Comparison of ENCODE assay signal across 1 cellular context in genomic region chr2:219541611-219542180, GRCh38.
A peak's percentile ranks its signal among the peaks of the same experiment; 100 is the strongest.
TF ChIP-seq lines count a peak whose summit lies in the region.

No MANE protein-coding gene starts in this region.

TF ChIP-seq in HepG2, 621 proteins besides CTCF, POLR2A, EP300 and RAD21 (continued from another document and continues in another):
- TF ChIP-seq RERE (CRISPR knock-in tag; IDR thresholded peaks at IDR 0.05; ENCODE audit: low read depth): no peak; the same call in 1 of the 2 replicates
- no peak for TF ChIP-seq ZNF10 (CRISPR knock-in tag; IDR thresholded peaks at IDR 0.05; ENCODE audit: borderline replicate concordance, low read depth)
- TF ChIP-seq ZBTB3 (CRISPR knock-in tag; IDR thresholded peaks at IDR 0.05; ENCODE audit: borderline replicate concordance, low read depth): peak; percentile 71; the same call in 1 of the 2 replicates
- TF ChIP-seq ZNF34 (CRISPR knock-in tag; IDR thresholded peaks at IDR 0.05; ENCODE audit: borderline replicate concordance): peak; percentile 96; the same call in 1 of the 2 replicates
- no peak; the same call in 1 of the 2 replicates for TF ChIP-seq ETV6 (CRISPR knock-in tag; conservative IDR thresholded peaks at IDR 0.05)
- TF ChIP-seq ZFP36L2 (CRISPR knock-in tag; IDR thresholded peaks at IDR 0.05): no peak; the same call in 1 of the 2 replicates
- TF ChIP-seq MNT (IDR thresholded peaks at IDR 0.05): peak; percentile 53; the same call in 1 of the 2 replicates
- peak; percentile 75 for TF ChIP-seq ZC3H13 (CRISPR knock-in tag; IDR thresholded peaks at IDR 0.05)
- TF ChIP-seq ZNF256 (CRISPR knock-in tag; conservative IDR thresholded peaks at IDR 0.05): no peak
- TF ChIP-seq ZNF121 (CRISPR knock-in tag; IDR thresholded peaks at IDR 0.05): peak; percentile 60; the same call in 1 of the 2 replicates
- TF ChIP-seq SMYD3 (CRISPR knock-in tag; IDR thresholded peaks at IDR 0.05): no peak
- TF ChIP-seq REXO4 (CRISPR knock-in tag; IDR thresholded peaks at IDR 0.05; ENCODE audit: borderline replicate concordance): no peak
- TF ChIP-seq TARDBP (CRISPR knock-in tag; IDR thresholded peaks at IDR 0.05): peak; percentile 83
- no peak for TF ChIP-seq ZNF3 (CRISPR knock-in tag; IDR thresholded peaks at IDR 0.05)
- TF ChIP-seq ZNF883 (CRISPR knock-in tag; IDR thresholded peaks at IDR 0.05; ENCODE audit: not compliant biosample characterization): peak; percentile 84
- peak; percentile 76 for TF ChIP-seq THAP11 (CRISPR knock-in tag; IDR thresholded peaks at IDR 0.05)
- no peak for TF ChIP-seq LRRFIP1 (CRISPR knock-in tag; conservative IDR thresholded peaks at IDR 0.05)
- no peak for TF ChIP-seq ZBTB44 (CRISPR knock-in tag; IDR thresholded peaks at IDR 0.05)
- TF ChIP-seq PAF1 (CRISPR knock-in tag; IDR thresholded peaks at IDR 0.05): no peak
- no peak for TF ChIP-seq ZFP1 (CRISPR knock-in tag; IDR thresholded peaks at IDR 0.05)
- no peak for TF ChIP-seq GRHL1 (CRISPR knock-in tag; conservative IDR thresholded peaks at IDR 0.05)
- TF ChIP-seq HOXA3 (CRISPR knock-in tag; IDR thresholded peaks at IDR 0.05): peak; percentile 90
- peak; percentile 65; the same call in 1 of the 2 replicates for TF ChIP-seq PHF8 (CRISPR knock-in tag; IDR thresholded peaks at IDR 0.05)
- no peak for TF ChIP-seq FOXJ3 (CRISPR knock-in tag; IDR thresholded peaks at IDR 0.05; ENCODE audit: borderline replicate concordance)
- TF ChIP-seq GLI4 (CRISPR knock-in tag; IDR thresholded peaks at IDR 0.05; ENCODE audit: borderline replicate concordance): no peak
- no peak; the same call in 1 of the 2 replicates for TF ChIP-seq ZNF710 (CRISPR knock-in tag; IDR thresholded peaks at IDR 0.05; ENCODE audit: borderline replicate concordance)
- TF ChIP-seq TAF15 (IDR thresholded peaks at IDR 0.05; ENCODE audit: low read depth, low read length, poor library complexity, severe bottlenecking): peak; percentile 82
- TF ChIP-seq ZNF562 (CRISPR knock-in tag; IDR thresholded peaks at IDR 0.05; ENCODE audit: borderline replicate concordance): no peak
- TF ChIP-seq SP1 (IDR thresholded peaks at IDR 0.05): no peak
- peak; percentile 45 for TF ChIP-seq SP1 (CRISPR knock-in tag; IDR thresholded peaks at IDR 0.05)
- peak; percentile 76 for TF ChIP-seq PATZ1 (CRISPR knock-in tag; IDR thresholded peaks at IDR 0.05)
- no peak for TF ChIP-seq KLF11 (CRISPR knock-in tag; IDR thresholded peaks at IDR 0.05)
- no peak for TF ChIP-seq CBX2 (IDR thresholded peaks at IDR 0.05; ENCODE audit: low read depth, low read length)
- TF ChIP-seq CBX2 (CRISPR knock-in tag; IDR thresholded peaks at IDR 0.05; ENCODE audit: low read depth): 0 out of 2 replicates have a peak, but pooled peaks have one; percentile 4
- TF ChIP-seq ZBTB26 (CRISPR knock-in tag; IDR thresholded peaks at IDR 0.05; ENCODE audit: borderline replicate concordance): peak; percentile 72; the same call in 1 of the 2 replicates
- TF ChIP-seq CERS6 (CRISPR knock-in tag; IDR thresholded peaks at IDR 0.05): no peak
- peak; percentile 84 for TF ChIP-seq TFAP4 (IDR thresholded peaks at IDR 0.05; ENCODE audit: borderline replicate concordance, low read depth)
- peak; percentile 49; the same call in 1 of the 2 replicates for TF ChIP-seq MAZ (IDR thresholded peaks at IDR 0.05; ENCODE audit: borderline replicate concordance, low read depth, low read length)
- TF ChIP-seq MAZ (CRISPR knock-in tag; IDR thresholded peaks at IDR 0.05; ENCODE audit: low read depth): peak; percentile 97
- no peak for TF ChIP-seq ZNF878 (CRISPR knock-in tag; IDR thresholded peaks at IDR 0.05)
- peak; percentile 91 for TF ChIP-seq SAP130 (CRISPR knock-in tag; IDR thresholded peaks at IDR 0.05; ENCODE audit: low read depth)
